ENCODE assay signal across 15 cellular contexts in genomic region chr9:106478312-106479099, GRCh38.
"Had no signal": no experiment of that assay in that cellular context is flagged by ENCODE, and none has a peak within 500 bp of the region (broad histone marks: within the 10 kb centered on the region; RNA-seq: fewer than 3 reads in every experiment).

No MANE protein-coding gene starts in this region.

- H3K4me3 ChIP-seq: gastrocnemius medialis, heart left ventricle, tibial artery, uterus had no signal

- ATAC-seq: effector memory CD8-positive, alpha-beta T cell; gastrocnemius medialis; stimulated activated effector memory CD8-positive, alpha-beta T cell treated with anti-CD3 and anti-CD28 coated beads, Interleukin-12 subunit alpha, Interleukin-12 subunit beta, amount 100 ng/mL, for 72 hours had no signal

- H3K27me3 ChIP-seq: gastrocnemius medialis, heart left ventricle, tibial artery, uterus had no signal

- H3K9me3 ChIP-seq: gastrocnemius medialis, uterus had no signal

- DNase-seq: activated CD4-positive, alpha-beta T cell treated with anti-CD3 and anti-CD28 coated beads, Interleukin-2, amount 50 U/mL, for 4 hours; activated CD4-positive, CD25-positive, alpha-beta regulatory T cell treated with anti-CD3 and anti-CD28 coated beads, Interleukin-2, amount 50 U/mL, for 72 hours; activated naive CD4-positive, alpha-beta T cell treated with Interleukin-2 at 50 U/mL for 16 hours; activated T-cell treated with anti-CD3 and anti-CD28 coated beads for 4 hours; anterior cingulate cortex; dermis blood vessel endothelial cell; effector memory CD8-positive, alpha-beta T cell; gastrocnemius medialis; heart left ventricle; mesenchymal stem cell; stimulated activated CD4-positive, alpha-beta T cell treated with anti-CD3 and anti-CD28 coated beads, Interleukin-12 subunit alpha, Interleukin-12 subunit beta, amount 100 ng/mL, for 4 hours; stimulated activated CD4-positive, alpha-beta T cell treated with anti-CD3 and anti-CD28 coated beads, Interleukin-2, amount 100 ng/mL, for 24 hours; tibial artery; uterus had no signal

- H3K36me3 ChIP-seq: gastrocnemius medialis, heart left ventricle, tibial artery, uterus had no signal

- H3K27ac ChIP-seq: gastrocnemius medialis, tibial artery, uterus had no signal

- H3K4me1 ChIP-seq: tibial artery, uterus had no signal
